ENCODE assay signal across 14 cellular contexts in the genomic region with DNA sequence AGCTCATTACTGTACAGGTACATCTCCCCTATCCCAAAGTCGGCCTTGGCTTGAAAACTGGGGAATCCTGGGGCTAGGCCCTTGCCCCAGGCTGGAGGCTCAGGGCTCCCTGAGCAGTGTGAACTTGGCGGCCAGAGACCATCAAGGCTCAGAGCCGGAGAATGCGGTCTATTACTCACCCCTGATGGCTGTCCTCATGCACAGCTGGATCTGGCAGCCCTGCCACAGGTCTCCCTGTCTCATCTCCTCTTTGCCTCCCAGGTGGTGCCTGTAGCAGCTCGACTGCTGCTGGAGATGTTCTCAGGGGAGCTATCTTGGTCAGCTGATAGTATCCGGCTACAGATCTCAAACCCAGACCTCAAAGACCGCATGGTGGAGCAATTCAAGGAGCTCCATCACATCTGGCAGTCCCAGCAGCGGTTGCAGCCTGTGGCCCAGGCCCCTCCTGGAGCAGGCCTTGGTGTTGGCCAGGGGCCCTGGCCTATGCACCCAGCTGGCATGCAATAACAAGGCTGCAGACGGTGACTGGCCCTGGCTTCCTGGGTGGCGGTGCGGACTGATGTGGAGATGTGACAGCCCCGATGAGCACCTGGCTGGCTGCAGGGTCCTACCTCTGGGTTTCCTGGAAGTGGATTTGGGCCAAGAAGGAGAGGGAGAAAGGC. TPM values are rescaled to one million over a fixed set of nuclear protein-coding genes. Genes with fewer than 3 reads are reported as not detected.
A peak's percentile ranks its signal among the peaks of the same experiment; 100 is the strongest.
DNase-seq lines count a peak whose midpoint lies in the region; ATAC-seq and TF ChIP-seq lines count a peak whose summit lies in the region.
"Had no signal": no experiment of that assay in that cellular context is flagged by ENCODE, and none has a peak within 500 bp of the region (broad histone marks: within the 10 kb centered on the region; RNA-seq: fewer than 3 reads in every experiment).

No MANE protein-coding gene starts in this region.

- no peaks in the 10 kb centered on the region for H3K9me3 ChIP-seq in right lobe of liver
- H3K9me3 ChIP-seq: thoracic aorta had no signal

- H3K4me3 ChIP-seq in right lobe of liver, result no peak overlapping the region
- H3K4me3 ChIP-seq in lower leg skin (ENCODE audit: low read depth, poor library complexity, severe bottlenecking), result no peak overlapping the region
- H3K4me3 ChIP-seq: thoracic aorta had no signal

- DNase-seq in AML-193 (lab: John Stamatoyannopoulos, UW), result peak; percentile 15 to 31
- DNase-seq in SK-N-DZ (ENCODE audit: low spot score), result peak; percentile 45
- peak in 1 of 3 donors; percentile 59 for DNase-seq in right lobe of liver
- no peak for DNase-seq in NCI-H1436 treated with DMSO at 0.1 percent for 48 hours (lab: John Stamatoyannopoulos, UW)
- no peak for DNase-seq in HPDE6-E6E7 (ENCODE audit: extremely low spot score)
- DNase-seq in lower leg skin (ENCODE audit: low spot score in 2 of 2), result no peak
- DNase-seq: activated CD4-positive, alpha-beta T cell treated with anti-CD3 and anti-CD28 coated beads, Interleukin-2, amount 50 U/mL, for 4 hours; mesenchymal stem cell; NCI-H1694 treated with DMSO at 0.1 percent for 48 hours; NCI-H510A treated with DMSO at 0.1 percent for 48 hours; stimulated activated CD4-positive, alpha-beta T cell treated with anti-CD3 and anti-CD28 coated beads, Interleukin-12 subunit alpha, Interleukin-12 subunit beta, amount 100 ng/mL, for 4 hours had no signal

- TF ChIP-seq CTCF in right lobe of liver (IDR thresholded peaks at IDR 0.05) (no peak), lower leg skin (IDR thresholded peaks at IDR 0.05) (no peak)

- peak; percentile 40 for TF ChIP-seq POLR2A in GM19193 (IDR thresholded peaks at IDR 0.05; ENCODE audit: extremely low read depth, insufficient read depth, insufficient read length)
- no peak for TF ChIP-seq POLR2A in right lobe of liver (IDR thresholded peaks at IDR 0.05)
- no peak for TF ChIP-seq POLR2A in lower leg skin (IDR thresholded peaks at IDR 0.05)

- ATAC-seq in right lobe of liver (peak; percentile 39 to 64 (median 46)), GM18873 (IDR thresholded peaks at IDR 0.05; ENCODE audit: low FRiP score, unreplicated experiment) (no peak)

- H3K27me3 ChIP-seq in right lobe of liver, result no peaks in the 10 kb centered on the region

- no peak overlapping the region for H3K27ac ChIP-seq in right lobe of liver
- H3K27ac ChIP-seq: thoracic aorta had no signal

- H3K4me1 ChIP-seq in right lobe of liver, result no peaks in the 10 kb centered on the region

- intact Hi-C loops in right lobe of liver (cut with DNase I), result no loop called here
- intact Hi-C loops in lower leg skin (cut with DNase I; ENCODE audit: low total_unique reads), result no loop called here

- H3K36me3 ChIP-seq in right lobe of liver, result no peaks in the 10 kb centered on the region
- H3K36me3 ChIP-seq: thoracic aorta had no signal

- WGBS in right lobe of liver (ENCODE audit: insufficient coverage, low coverage, low lambda C conversion rate, missing lambda C conversion rate), result 49% methylated on average over 4 of the region's 12 CpGs
- WGBS in lower leg skin, 2 donors, result 73 to 76% methylated on average over 12 of the region's 12 CpGs

RNA-seq across cellular contexts. Expression of gene IRF5, which starts 10.7 kb away (rescaled TPM):
- polyA plus RNA-seq in SK-N-DZ (2014; cell fraction: cytosol; rRNA removed), result 0.29 and 0.68 TPM in 2 replicates
- polyA plus RNA-seq in SK-N-DZ (2014; cell fraction: nucleus; rRNA removed), result 0.85 and 5.3 TPM in 2 replicates
- 1 to 10 TPM; 4.6 to 8.9 (median 6.4) TPM for total RNA-seq in right lobe of liver
- total RNA-seq in lower leg skin, result 10 to 100 TPM; 13.5 to 23.4 (median 15.6) TPM

RNA-seq across cellular contexts. Expression of gene KCP, which starts 37.9 kb away (rescaled TPM):
- 6.3 and 6.5 TPM in 2 replicates for polyA plus RNA-seq in SK-N-DZ (2014; cell fraction: cytosol; rRNA removed)
- polyA plus RNA-seq in SK-N-DZ (2014; cell fraction: nucleus; rRNA removed), result 57.9 and 76.8 TPM in 2 replicates
- total RNA-seq in right lobe of liver (under 1 TPM in 4 of 6 experiments, not detected in 2; 0.10 to 0.22 (median 0.12) TPM), lower leg skin (under 1 TPM in 3 of 4 donors, not detected in 1; 0.07 to 0.68 (median 0.21) TPM)

Comparison
In these comparisons a context has a peak if more than half of its experiments do, and no peak if none do; other contexts are left out.
1. DNase-seq: peak in AML-193 (2 of 2) and SK-N-DZ (single experiment); none in NCI-H1436 treated with DMSO at 0.1 percent for 48 hours (single experiment), HPDE6-E6E7 (single experiment) and lower leg skin (0 of 2).